In genomic region chr3:138114431-138114918, GRCh38 we compare ENCODE assay signal across 1 cellular context.
TF ChIP-seq lines count a peak whose summit lies in the region.

No MANE protein-coding gene starts in this region.

TF ChIP-seq in SK-N-SH treated with all-trans-retinoic acid at 6 μM for 48 hours, 23 proteins besides CTCF, POLR2A, EP300 and RAD21 (continued from another document):
- TF ChIP-seq CREB5 (CRISPR knock-in tag; IDR thresholded peaks at IDR 0.05; ENCODE audit: low read depth) (no peak), BACH2 (CRISPR knock-in tag; IDR thresholded peaks at IDR 0.05; ENCODE audit: borderline replicate concordance) (no peak), ESRRG (CRISPR knock-in tag; IDR thresholded peaks at IDR 0.05) (no peak), PPARA (CRISPR knock-in tag; IDR thresholded peaks at IDR 0.05; ENCODE audit: borderline replicate concordance) (no peak), OSR1 (CRISPR knock-in tag; IDR thresholded peaks at IDR 0.05) (no peak), ZC3H10 (CRISPR knock-in tag; IDR thresholded peaks at IDR 0.05) (no peak), SNAI2 (CRISPR knock-in tag; IDR thresholded peaks at IDR 0.05) (no peak)
